In the genomic region with DNA sequence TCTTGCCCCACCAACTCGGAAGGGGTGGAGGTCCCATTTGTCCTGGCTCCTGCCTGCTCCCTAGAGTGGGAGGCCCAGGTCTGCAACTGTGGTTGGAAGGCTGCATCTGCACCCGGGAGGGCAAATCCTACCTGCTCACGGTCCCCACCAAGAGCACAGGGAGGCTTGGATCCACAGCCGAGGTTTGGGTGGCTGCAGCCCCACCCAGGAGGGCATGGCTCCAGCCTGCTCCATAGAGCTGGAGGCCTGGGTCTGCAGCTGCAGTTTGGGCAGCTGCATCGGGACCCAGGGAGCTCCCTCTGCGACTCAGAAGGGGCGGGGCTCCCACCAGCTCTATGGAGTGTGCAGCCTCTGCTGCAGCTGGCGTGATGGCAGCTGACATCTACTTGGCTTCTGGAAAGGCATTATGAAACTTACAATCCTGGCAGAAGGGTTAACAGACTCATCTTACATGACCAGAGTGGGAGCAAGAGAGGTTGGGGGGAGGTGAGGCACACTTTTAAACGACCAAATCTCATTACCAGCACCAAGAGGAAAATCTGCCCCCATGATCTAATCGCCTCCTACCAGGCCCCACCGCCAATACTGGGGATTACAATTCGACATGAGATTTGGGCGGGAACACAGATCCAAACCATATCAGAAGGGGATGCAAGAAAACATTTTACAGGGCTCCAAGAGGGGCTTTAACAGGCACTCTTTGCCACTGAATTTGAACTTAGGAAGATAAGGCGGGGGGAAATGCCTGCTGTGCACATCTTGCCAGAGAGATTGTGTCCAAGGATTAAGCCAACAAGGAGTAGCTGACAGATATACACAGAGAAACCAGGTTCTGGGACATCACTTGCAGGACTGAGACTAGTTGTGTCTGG, we compare ENCODE assay signal across 10 cellular contexts. TPM values are rescaled to one million over a fixed set of nuclear protein-coding genes. Genes with fewer than 3 reads are reported as not detected.
DNase-seq lines count a peak whose midpoint lies in the region; ATAC-seq and TF ChIP-seq lines count a peak whose summit lies in the region.
"Had no signal": no experiment of that assay in that cellular context is flagged by ENCODE, and none has a peak within 500 bp of the region (broad histone marks: within the 10 kb centered on the region; RNA-seq: fewer than 3 reads in every experiment).

No MANE protein-coding gene starts in this region.

- H2AFZ ChIP-seq in IMR-90 (replicated peaks; ENCODE audit: low read length, poor library complexity) (peak overlapping the region; percentile 76), PC-3 (ENCODE audit: low read length) (no peak overlapping the region)
- H2AFZ ChIP-seq: hepatocyte had no signal

- no peak overlapping the region for H2BK5ac ChIP-seq in IMR-90 (ENCODE audit: low read depth, low read length, poor library complexity, severe bottlenecking)

- H3K27me3 ChIP-seq in IMR-90 (ENCODE audit: control insufficient read depth, insufficient read depth, low read length): peaks cover 17% of the 10 kb centered on the region
- H3K27me3 ChIP-seq in psoas muscle (ENCODE audit: insufficient read depth in 3 of 3, low read length in 2 of 3): no peaks in the 10 kb centered on the region
- no peaks in the 10 kb centered on the region for H3K27me3 ChIP-seq in PC-3 (ENCODE audit: low read length)
- H3K27me3 ChIP-seq: hepatocyte had no signal

- no peak overlapping the region for H3K23ac ChIP-seq in IMR-90 (ENCODE audit: low read depth, low read length)

- no peaks in the 10 kb centered on the region for H3K79me1 ChIP-seq in IMR-90 (ENCODE audit: low read depth in 1 of 2, low read length in 2 of 2)

- no peak overlapping the region; the same call in 1 of the 2 replicates for H3K18ac ChIP-seq in IMR-90 (ENCODE audit: low read depth, low read length)

- H3K27me3 Mint-ChIP-seq in activated naive CD8-positive, alpha-beta T cell treated with anti-CD3 and anti-CD28 coated beads for 36 hours: peaks cover 6% of the 10 kb centered on the region

- dilution Hi-C loops in IMR-90 (cut with HindIII; ENCODE audit: low sequenced_read_pairs, unreplicated experiment): no loop called here

- H3K79me2 ChIP-seq in PC-3 (ENCODE audit: low read length): no peaks in the 10 kb centered on the region
- H3K79me2 ChIP-seq: hepatocyte had no signal

- peak overlapping the region; percentile 15; the same call in 1 of the 2 replicates for H3K4me2 ChIP-seq in IMR-90 (ENCODE audit: low read depth, low read length)
- no peak overlapping the region for H3K4me2 ChIP-seq in PC-3 (ENCODE audit: low read length)
- H3K4me2 ChIP-seq: hepatocyte had no signal

- no peak overlapping the region for H3K56ac ChIP-seq in IMR-90 (ENCODE audit: extremely low read depth, insufficient read depth, low read length)

- no peak overlapping the region for H2BK15ac ChIP-seq in IMR-90 (ENCODE audit: low read depth, low read length)

- no peak overlapping the region for H3K4me3 Mint-ChIP-seq in activated naive CD8-positive, alpha-beta T cell treated with anti-CD3 and anti-CD28 coated beads for 36 hours
- H3K4me3 Mint-ChIP-seq: activated naive CD4-positive, alpha-beta T cell treated with anti-CD3 and anti-CD28 coated beads for 36 hours had no signal

- no peak overlapping the region for H3K9ac ChIP-seq in IMR-90 (ENCODE audit: low read depth, low read length)
- H3K9ac ChIP-seq in PC-3 (ENCODE audit: low read length): no peak overlapping the region

- POLR2A ChIA-PET in IMR-90 (lab: Charles Lee; ENCODE audit: unreplicated experiment) (interaction anchor here (0.5 kb wide), 1 partner anchor 87 kb away, joined by 3 read pairs; no protein-coding TSS in a partner anchor), PC-3 (lab: Charles Lee; ENCODE audit: unreplicated experiment) (no interaction called here)

- H3K4me1 ChIP-seq in IMR-90 (ENCODE audit: control insufficient read depth, insufficient read depth, low read length) (peaks cover 4% of the 10 kb centered on the region; the same call in 1 of the 2 replicates), psoas muscle (peaks cover 4% of the 10 kb centered on the region), PC-3 (ENCODE audit: insufficient read depth, low read length) (peaks cover 7% of the 10 kb centered on the region; the same call in 1 of the 2 replicates)

- 0 out of 2 replicates have a peak, but pooled peaks cover 4% of the 10 kb centered on the region for H3K9me1 ChIP-seq in IMR-90 (ENCODE audit: insufficient read depth, low read length)

- no peak overlapping the region for H3K14ac ChIP-seq in IMR-90 (replicated peaks; ENCODE audit: low read depth, low read length)

- H3K27ac ChIP-seq in IMR-90 (ENCODE audit: insufficient read depth, low read length): peak overlapping the region; percentile 26; the same call in 1 of the 2 replicates
- no peak overlapping the region for H3K27ac ChIP-seq in psoas muscle
- no peak overlapping the region for H3K27ac ChIP-seq in PC-3 (ENCODE audit: low read length)
- H3K27ac ChIP-seq: hepatocyte had no signal

- H2BK20ac ChIP-seq in IMR-90 (ENCODE audit: low read depth, low read length): no peak overlapping the region

- ATAC-seq in IMR-90 (ENCODE audit: low read depth): peak; percentile 94
- peak; percentile 93 to 99 (median 98) for ATAC-seq in psoas muscle
- ATAC-seq in HG02798 (IDR thresholded peaks at IDR 0.05; ENCODE audit: poor library complexity, unreplicated experiment): no peak
- no peak for ATAC-seq in PC-3
- ATAC-seq in HG03469 (IDR thresholded peaks at IDR 0.05; ENCODE audit: unreplicated experiment): no peak

- H3K9me3 ChIP-seq in IMR-90 (ENCODE audit: control insufficient read depth, insufficient read depth, low read length) (no peaks in the 10 kb centered on the region), psoas muscle (no peaks in the 10 kb centered on the region), PC-3 (ENCODE audit: low read length) (no peaks in the 10 kb centered on the region)

- CTCF ChIA-PET in IMR-90 (lab: Yijun Ruan, JAX): interaction anchor here (1.1 kb wide), 1 partner anchor 8 kb away, joined by 3 read pairs; the partner anchor contains the start of gene BLVRA
- CTCF ChIA-PET in PC-3 (lab: Charles Lee): no interaction called here

- no peak for TF ChIP-seq POLR2A in IMR-90 (IDR thresholded peaks at IDR 0.05; ENCODE audit: low read depth, low read length)

- BruUV-seq in IMR-90 (replicated peaks; lab: Mats Ljungman, UMichigan): no TSS peak
- no TSS peak for BruUV-seq in PC-3 (replicated peaks; lab: Mats Ljungman, UMichigan)

- H3K9me3 Mint-ChIP-seq in activated naive CD8-positive, alpha-beta T cell treated with anti-CD3 and anti-CD28 coated beads for 36 hours: no peaks in the 10 kb centered on the region
- H3K9me3 Mint-ChIP-seq: activated naive CD4-positive, alpha-beta T cell treated with anti-CD3 and anti-CD28 coated beads for 36 hours had no signal

- TF ChIP-seq CTCF in IMR-90 (conservative IDR thresholded peaks at IDR 0.05; ENCODE audit: low read depth, low read length): no peak
- no peak for TF ChIP-seq CTCF in psoas muscle (IDR thresholded peaks at IDR 0.05)
- TF ChIP-seq CTCF in PC-3 (conservative IDR thresholded peaks at IDR 0.05; ENCODE audit: low read depth, low read length): no peak

- H3K27ac Mint-ChIP-seq in activated naive CD8-positive, alpha-beta T cell treated with anti-CD3 and anti-CD28 coated beads for 36 hours: peak overlapping the region; percentile 83
- H3K27ac Mint-ChIP-seq: activated naive CD4-positive, alpha-beta T cell treated with anti-CD3 and anti-CD28 coated beads for 36 hours had no signal

- no peak for TF ChIP-seq RAD21 in IMR-90 (IDR thresholded peaks at IDR 0.05; ENCODE audit: low read length)

- no peak overlapping the region for H4K91ac ChIP-seq in IMR-90 (ENCODE audit: insufficient read depth, low read depth, low read length)

- no peak overlapping the region; the same call in 1 of the 2 replicates for H4K5ac ChIP-seq in IMR-90 (ENCODE audit: low read depth, low read length)

- no peaks in the 10 kb centered on the region for H3F3A ChIP-seq in PC-3 (ENCODE audit: low read length, unreplicated experiment)

- no peaks in the 10 kb centered on the region for H4K20me1 ChIP-seq in IMR-90 (ENCODE audit: insufficient read depth, low read length)
- no peaks in the 10 kb centered on the region for H4K20me1 ChIP-seq in PC-3 (ENCODE audit: low read length)

- no peak overlapping the region for H2BK120ac ChIP-seq in IMR-90 (ENCODE audit: low read depth, low read length)

- no peak overlapping the region for H3K4ac ChIP-seq in IMR-90 (ENCODE audit: low read depth, low read length)

- intact Hi-C loops in IMR-90 (cut with micrococcal nuclease) (no loop called here), psoas muscle (cut with DNase I) (loop anchor here in 1 of 2 donors (10.0 kb wide), 1 partner anchor 85 kb away; no protein-coding TSS in a partner anchor), PC-3 (cut with micrococcal nuclease) (no loop called here)

- H3K36me3 ChIP-seq in IMR-90 (ENCODE audit: control insufficient read depth, insufficient read depth, low read length) (no peaks in the 10 kb centered on the region), psoas muscle (ENCODE audit: insufficient read depth in 1 of 2, low read depth in 1 of 2) (no peaks in the 10 kb centered on the region), PC-3 (ENCODE audit: low read depth, low read length) (no peaks in the 10 kb centered on the region)

- peak overlapping the region; percentile 78 for H2AK9ac ChIP-seq in IMR-90 (replicated peaks; ENCODE audit: low read depth, low read length, poor library complexity)

- no peaks in the 10 kb centered on the region for H3K9me2 ChIP-seq in PC-3 (replicated peaks; ENCODE audit: low read length)

- WGBS in IMR-90 (ENCODE audit: extremely low coverage in 2 of 2, insufficient read length in 1 of 2), 2 experiments: 41% methylated on average over 3 of the region's 14 CpGs; no CpG with 5 or more reads in 1 of the 2 experiments
- 25 to 37% (median 29%) methylated on average over 14 of the region's 14 CpGs for WGBS in psoas muscle, 3 donors

- H3K4me3 ChIP-seq in IMR-90 (ENCODE audit: insufficient read depth, low read depth, low read length) (no peak overlapping the region), psoas muscle (peak overlapping the region; percentile 44), PC-3 (ENCODE audit: low read length) (no peak overlapping the region)
- H3K4me3 ChIP-seq: hepatocyte had no signal

- in situ Hi-C loops in IMR-90 (cut with MboI; ENCODE audit: low sequenced_read_pairs): no loop called here

- peak; percentile 17 for DNase-seq in NCI-H748 (lab: John Stamatoyannopoulos, UW; ENCODE audit: unreplicated experiment)
- DNase-seq in NCI-H748 treated with DMSO at 0.1 percent for 48 hours (lab: John Stamatoyannopoulos, UW): no peak
- peak; percentile 65 for DNase-seq in IMR-90
- DNase-seq in activated naive CD8-positive, alpha-beta T cell treated with anti-CD3 and anti-CD28 coated beads for 36 hours: no peak
- DNase-seq in psoas muscle: peak; percentile 54 to 87
- DNase-seq in PC-3: no peak
- DNase-seq: activated naive CD4-positive, alpha-beta T cell treated with anti-CD3 and anti-CD28 coated beads for 36 hours had no signal

- peaks cover 13% of the 10 kb centered on the region for H3K4me1 Mint-ChIP-seq in activated naive CD8-positive, alpha-beta T cell treated with anti-CD3 and anti-CD28 coated beads for 36 hours

- no peak overlapping the region for H4K8ac ChIP-seq in IMR-90 (ENCODE audit: low read depth in 2 of 2, low read length in 2 of 2)

- H3K36me3 Mint-ChIP-seq in activated naive CD8-positive, alpha-beta T cell treated with anti-CD3 and anti-CD28 coated beads for 36 hours: no peaks in the 10 kb centered on the region

- H2AK5ac ChIP-seq in IMR-90 (ENCODE audit: low read depth, low read length): no peak overlapping the region

RNA-seq across cellular contexts. Expression of gene BLVRA, which starts 8.2 kb away (rescaled TPM):
- total RNA-seq in IMR-90 (2012; rRNA removed) (32.3 and 35.8 TPM in 2 replicates), psoas muscle (10 to 100 TPM; 35.8 to 50.9 (median 40.2) TPM), PC-3 (2014; rRNA removed) (27.6 and 33.9 TPM in 2 replicates)
- polyA plus RNA-seq in IMR-90 (2012; rRNA removed) (47.1 and 50.8 TPM in 2 replicates), psoas muscle (10 to 100 TPM; 36.1 to 52.9 (median 49.7) TPM)
- 32.2 and 46.4 TPM in 2 replicates for polyA plus RNA-seq in IMR-90 (2012; cell fraction: cytosol; rRNA removed)
- 8.3 and 20.3 TPM in 2 replicates for polyA plus RNA-seq in IMR-90 (2012; cell fraction: nucleus; rRNA removed; ENCODE audit: low replicate concordance)
- total RNA-seq in activated naive CD8-positive, alpha-beta T cell treated with anti-CD3 and anti-CD28 coated beads for 36 hours: 10 to 100 TPM; 36.1 to 36.3 TPM

RNA-seq across cellular contexts. Expression of gene COA1, which starts 20.9 kb away (rescaled TPM):
- total RNA-seq in IMR-90 (2012; rRNA removed) (59.5 and 66.4 TPM in 2 replicates), psoas muscle (10 to 100 TPM; 41.5 to 60.7 (median 53.9) TPM), PC-3 (2014; rRNA removed) (65.8 and 82.0 TPM in 2 replicates)
- polyA plus RNA-seq in IMR-90 (2012; rRNA removed) (24.2 and 34.2 TPM in 2 replicates), psoas muscle (10 to 100 TPM; 60.5 to 74.9 (median 74.6) TPM)
- 8.0 and 13.1 TPM in 2 replicates for polyA plus RNA-seq in IMR-90 (2012; cell fraction: cytosol; rRNA removed)
- 10.3 and 43.3 TPM in 2 replicates for polyA plus RNA-seq in IMR-90 (2012; cell fraction: nucleus; rRNA removed; ENCODE audit: low replicate concordance)
- 10 to 100 TPM; 82.1 to 84.1 TPM for total RNA-seq in activated naive CD8-positive, alpha-beta T cell treated with anti-CD3 and anti-CD28 coated beads for 36 hours

Comparison
In these comparisons a context has a peak if more than half of its experiments do, and no peak if none do; other contexts are left out.
1. DNase-seq: peak in NCI-H748 (single experiment), IMR-90 (single experiment) and psoas muscle (2 of 2); none in NCI-H748 treated with DMSO at 0.1 percent for 48 hours (single experiment), activated naive CD8-positive, alpha-beta T cell treated with anti-CD3 and anti-CD28 coated beads for 36 hours (single experiment) and PC-3 (single experiment).
2. ATAC-seq: peak in IMR-90 (single experiment) and psoas muscle (4 of 4); none in HG02798 (single experiment), PC-3 (single experiment) and HG03469 (single experiment).